Comparison of ENCODE assay signal across 1 cellular context in the genomic region with DNA sequence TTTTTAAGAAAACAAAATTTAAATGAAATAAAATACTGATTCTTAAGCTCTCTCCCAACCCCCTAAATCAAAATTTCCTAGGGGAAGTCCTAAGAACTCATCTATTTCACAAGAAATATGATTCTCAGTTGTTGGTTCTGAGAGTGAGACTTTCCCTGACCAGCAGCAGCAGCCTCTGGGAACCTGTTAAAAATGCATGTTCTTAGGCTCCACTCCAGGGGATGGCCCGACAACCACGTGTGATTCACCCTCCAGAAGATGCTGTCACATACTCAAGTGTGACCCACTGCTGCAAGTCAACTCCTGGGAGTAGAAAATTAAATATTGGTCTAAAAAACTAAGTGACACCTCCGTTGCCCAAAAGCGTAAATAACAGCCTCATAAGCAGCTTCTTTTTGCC.
A peak's percentile ranks its signal among the peaks of the same experiment; 100 is the strongest.
TF ChIP-seq lines count a peak whose summit lies in the region.

No MANE protein-coding gene starts in this region.

TF ChIP-seq in GM12878, 131 proteins besides CTCF, POLR2A, EP300 and RAD21 (continued from another document):
- TF ChIP-seq, protein P1, sequence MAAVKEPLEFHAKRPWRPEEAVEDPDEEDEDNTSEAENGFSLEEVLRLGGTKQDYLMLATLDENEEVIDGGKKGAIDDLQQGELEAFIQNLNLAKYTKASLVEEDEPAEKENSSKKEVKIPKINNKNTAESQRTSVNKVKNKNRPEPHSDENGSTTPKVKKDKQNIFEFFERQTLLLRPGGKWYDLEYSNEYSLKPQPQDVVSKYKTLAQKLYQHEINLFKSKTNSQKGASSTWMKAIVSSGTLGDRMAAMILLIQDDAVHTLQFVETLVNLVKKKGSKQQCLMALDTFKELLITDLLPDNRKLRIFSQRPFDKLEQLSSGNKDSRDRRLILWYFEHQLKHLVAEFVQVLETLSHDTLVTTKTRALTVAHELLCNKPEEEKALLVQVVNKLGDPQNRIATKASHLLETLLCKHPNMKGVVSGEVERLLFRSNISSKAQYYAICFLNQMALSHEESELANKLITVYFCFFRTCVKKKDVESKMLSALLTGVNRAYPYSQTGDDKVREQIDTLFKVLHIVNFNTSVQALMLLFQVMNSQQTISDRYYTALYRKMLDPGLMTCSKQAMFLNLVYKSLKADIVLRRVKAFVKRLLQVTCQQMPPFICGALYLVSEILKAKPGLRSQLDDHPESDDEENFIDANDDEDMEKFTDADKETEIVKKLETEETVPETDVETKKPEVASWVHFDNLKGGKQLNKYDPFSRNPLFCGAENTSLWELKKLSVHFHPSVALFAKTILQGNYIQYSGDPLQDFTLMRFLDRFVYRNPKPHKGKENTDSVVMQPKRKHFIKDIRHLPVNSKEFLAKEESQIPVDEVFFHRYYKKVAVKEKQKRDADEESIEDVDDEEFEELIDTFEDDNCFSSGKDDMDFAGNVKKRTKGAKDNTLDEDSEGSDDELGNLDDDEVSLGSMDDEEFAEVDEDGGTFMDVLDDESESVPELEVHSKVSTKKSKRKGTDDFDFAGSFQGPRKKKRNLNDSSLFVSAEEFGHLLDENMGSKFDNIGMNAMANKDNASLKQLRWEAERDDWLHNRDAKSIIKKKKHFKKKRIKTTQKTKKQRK (IDR thresholded peaks at IDR 0.05; ENCODE audit: low read depth, low read length) = no peak
- TF ChIP-seq, protein P2, sequence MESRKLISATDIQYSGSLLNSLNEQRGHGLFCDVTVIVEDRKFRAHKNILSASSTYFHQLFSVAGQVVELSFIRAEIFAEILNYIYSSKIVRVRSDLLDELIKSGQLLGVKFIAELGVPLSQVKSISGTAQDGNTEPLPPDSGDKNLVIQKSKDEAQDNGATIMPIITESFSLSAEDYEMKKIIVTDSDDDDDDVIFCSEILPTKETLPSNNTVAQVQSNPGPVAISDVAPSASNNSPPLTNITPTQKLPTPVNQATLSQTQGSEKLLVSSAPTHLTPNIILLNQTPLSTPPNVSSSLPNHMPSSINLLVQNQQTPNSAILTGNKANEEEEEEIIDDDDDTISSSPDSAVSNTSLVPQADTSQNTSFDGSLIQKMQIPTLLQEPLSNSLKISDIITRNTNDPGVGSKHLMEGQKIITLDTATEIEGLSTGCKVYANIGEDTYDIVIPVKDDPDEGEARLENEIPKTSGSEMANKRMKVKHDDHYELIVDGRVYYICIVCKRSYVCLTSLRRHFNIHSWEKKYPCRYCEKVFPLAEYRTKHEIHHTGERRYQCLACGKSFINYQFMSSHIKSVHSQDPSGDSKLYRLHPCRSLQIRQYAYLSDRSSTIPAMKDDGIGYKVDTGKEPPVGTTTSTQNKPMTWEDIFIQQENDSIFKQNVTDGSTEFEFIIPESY (IDR thresholded peaks at IDR 0.05) = no peak
- TF ChIP-seq NFIC (IDR thresholded peaks at IDR 0.05; ENCODE audit: low read depth, low read length) (0 out of 2 replicates have a peak, but pooled peaks have one; percentile 41), FOXM1 (IDR thresholded peaks at IDR 0.05; ENCODE audit: low read depth, low read length) (no peak), IKZF1 (conservative IDR thresholded peaks at IDR 0.05) (peak; percentile 25; the same call in 1 of the 2 replicates), PAX5 (IDR thresholded peaks at IDR 0.05; ENCODE audit: borderline replicate concordance, low read depth, low read length) (no peak), NR2F1 (conservative IDR thresholded peaks at IDR 0.05) (0 out of 2 replicates have a peak, but pooled peaks have one; percentile 3)
